In genomic region chr3:69763976-69764851, GRCh38 we compare ENCODE assay signal across 9 cellular contexts. TPM values are rescaled to one million over a fixed set of nuclear protein-coding genes. Genes with fewer than 3 reads are reported as not detected.
DNase-seq lines count a peak whose midpoint lies in the region; ATAC-seq and TF ChIP-seq lines count a peak whose summit lies in the region.
"Had no signal": no experiment of that assay in that cellular context is flagged by ENCODE, and none has a peak within 500 bp of the region (broad histone marks: within the 10 kb centered on the region; RNA-seq: fewer than 3 reads in every experiment).

No MANE protein-coding gene starts in this region.

- WGBS in hepatocyte (ENCODE audit: low lambda C conversion rate, missing lambda C conversion rate): 84% methylated on average over 5 of the region's 5 CpGs

- peaks cover 23% of the 10 kb centered on the region for H3K4me1 ChIP-seq in Panc1 (ENCODE audit: control insufficient read depth, insufficient read depth, low read length)
- H3K4me1 ChIP-seq in hepatocyte (ENCODE audit: insufficient read depth): peaks cover 28% of the 10 kb centered on the region

- DNase-seq in Panc1 (ENCODE audit: low read depth, low spot score): no peak
- DNase-seq in hepatocyte (ENCODE audit: low spot score): no peak
- DNase-seq in hepatic stellate cell (ENCODE audit: low spot score): no peak
- DNase-seq in NCI-H748 (lab: John Stamatoyannopoulos, UW; ENCODE audit: unreplicated experiment): no peak
- no peak for DNase-seq in posterior vena cava (ENCODE audit: low spot score)
- DNase-seq: NCI-H1694 had no signal

- POLR2A ChIA-PET in Panc1 (lab: Charles Lee): interaction anchor here (0.7 kb wide), 1 partner anchor 1640 kb away, joined by 5 read pairs; no protein-coding TSS in a partner anchor

- H3K4me3 ChIP-seq in Panc1 (ENCODE audit: low read depth in 2 of 2, low read length in 2 of 2) (peak overlapping the region; percentile 11 to 43; a peak in 3 of 4 replicates), hepatocyte (no peak overlapping the region)

- H3K27me3 ChIP-seq in Panc1 (ENCODE audit: control insufficient read depth, insufficient read depth, low read length) (no peaks in the 10 kb centered on the region), hepatocyte (no peaks in the 10 kb centered on the region)

- no peaks in the 10 kb centered on the region for H3K9me3 ChIP-seq in Panc1 (ENCODE audit: control insufficient read depth, insufficient read depth, low read depth, low read length)
- no peaks in the 10 kb centered on the region for H3K9me3 ChIP-seq in hepatocyte (ENCODE audit: low read depth)

- intact Hi-C loops in Panc1 (cut with micrococcal nuclease; ENCODE audit: unreplicated experiment) (no loop called here), posterior vena cava (cut with DNase I) (no loop called here)

- CTCF ChIA-PET in Panc1 (lab: Charles Lee): no interaction called here

- peak overlapping the region; percentile 4 for H2AFZ ChIP-seq in hepatocyte

- ATAC-seq in HG02759 (IDR thresholded peaks at IDR 0.05; ENCODE audit: unreplicated experiment) (peak; percentile 57), Panc1 (no peak), GM21447 (IDR thresholded peaks at IDR 0.05; ENCODE audit: unreplicated experiment) (no peak)

- peak overlapping the region; percentile 61 for H3K4me2 ChIP-seq in hepatocyte

- H3K9me2 ChIP-seq in hepatocyte (replicated peaks; ENCODE audit: insufficient read depth): no peaks in the 10 kb centered on the region

- no peak for TF ChIP-seq CTCF in Panc1 (IDR thresholded peaks at IDR 0.05)
- TF ChIP-seq CTCF in hepatocyte (IDR thresholded peaks at IDR 0.05; ENCODE audit: poor library complexity): no peak

- no peaks in the 10 kb centered on the region for H4K20me1 ChIP-seq in hepatocyte (ENCODE audit: insufficient read depth, poor library complexity, severe bottlenecking)

- H3K27ac ChIP-seq in Panc1 (ENCODE audit: low read length) (peak overlapping the region; percentile 86), hepatocyte (peak overlapping the region; percentile 33), temporal lobe (ENCODE audit: low read depth, low read length) (peak overlapping the region; percentile 54)

- H3K36me3 ChIP-seq in Panc1 (ENCODE audit: control insufficient read depth, insufficient read depth, low read length) (no peaks in the 10 kb centered on the region), hepatocyte (replicated peaks; ENCODE audit: insufficient read depth, low read depth) (no peaks in the 10 kb centered on the region)

- no peaks in the 10 kb centered on the region for H3K79me2 ChIP-seq in hepatocyte

- BruUV-seq in Panc1 (replicated peaks; lab: Mats Ljungman, UMichigan): no TSS peak

- in situ Hi-C loops in Panc1 (cut with HindIII; ENCODE audit: low pct_unique_long_range_greater_than_20kb, low sequenced_read_pairs): no loop called here

RNA-seq across cellular contexts. Expression of gene MITF, which starts 24.9 kb away (rescaled TPM):
- total RNA-seq in Panc1 (2021; ENCODE audit: unreplicated experiment): 10.8 TPM
- 3.5 TPM for polyA plus RNA-seq in Panc1 (2012; ENCODE audit: insufficient read length)
- total RNA-seq in hepatocyte: 7.1 and 7.7 TPM in 2 replicates
- 14.2 and 14.5 TPM in 2 replicates for polyA plus RNA-seq in hepatocyte
- 0.98 TPM for total RNA-seq in temporal lobe
- total RNA-seq in posterior vena cava: 10 to 100 TPM; 25.9 to 61.4 TPM

Comparison
In these comparisons a context has a peak if more than half of its experiments do, and no peak if none do; other contexts are left out.
1. H3K27ac ChIP-seq: peak in every context shown above with its lines; median percentile 86 in Panc1; 54 in temporal lobe; 33 in hepatocyte.